Comparison of ENCODE assay signal across 8 cellular contexts in genomic region chr11:45339754-45340519, GRCh38. TPM values are rescaled to one million over a fixed set of nuclear protein-coding genes. Genes with fewer than 3 reads are reported as not detected.
A peak's percentile ranks its signal among the peaks of the same experiment; 100 is the strongest.
DNase-seq lines count a peak whose midpoint lies in the region; ATAC-seq and TF ChIP-seq lines count a peak whose summit lies in the region.

No MANE protein-coding gene starts in this region.

- no peaks in the 10 kb centered on the region for H3K9me2 ChIP-seq in MM.1S (replicated peaks; ENCODE audit: insufficient read depth, low read length)

- no peaks in the 10 kb centered on the region for H3K36me3 ChIP-seq in GM06990 (ENCODE audit: control insufficient read depth, insufficient read depth, low read length)
- no peaks in the 10 kb centered on the region for H3K36me3 ChIP-seq in MM.1S (replicated peaks; ENCODE audit: insufficient read depth, low read length)
- H3K36me3 ChIP-seq in gastroesophageal sphincter, result no peaks in the 10 kb centered on the region
- no peaks in the 10 kb centered on the region for H3K36me3 ChIP-seq in osteoblast (ENCODE audit: insufficient read depth, low read length)
- no peaks in the 10 kb centered on the region for H3K36me3 ChIP-seq in testis (ENCODE audit: low read depth, missing control alignments)

- peak overlapping the region; percentile 79 for H2AFZ ChIP-seq in MM.1S (ENCODE audit: low read length)
- peak overlapping the region; percentile 52 for H2AFZ ChIP-seq in osteoblast (ENCODE audit: low read length)

- TF ChIP-seq CTCF in GM06990 (IDR thresholded peaks at IDR 0.05; ENCODE audit: insufficient read depth, low read length, poor library complexity, severe bottlenecking) (peak; percentile 86), MM.1S (IDR thresholded peaks at IDR 0.05; ENCODE audit: low read length) (peak; percentile 92), gastroesophageal sphincter (IDR thresholded peaks at IDR 0.05) (peak; percentile 81 to 92 (median 88)), osteoblast (IDR thresholded peaks at IDR 0.05; ENCODE audit: extremely low read depth, low read depth, low read length) (peak; percentile 92), testis (IDR thresholded peaks at IDR 0.05) (peak; percentile 87 to 97 (median 90))

- CTCF ChIA-PET in HEK293T (lab: Yijun Ruan, JAX), result interaction anchor here (0.6 to 1.5 kb wide), 11 partner anchors 9 to 1171 kb away, joined by 3 to 7 read pairs (median 4); no protein-coding TSS in a partner anchor

- H3K9ac ChIP-seq in MM.1S (ENCODE audit: low read length), result peak overlapping the region; percentile 17; the same call in 1 of the 2 replicates

- H3K79me2 ChIP-seq in MM.1S (ENCODE audit: low read length), result no peaks in the 10 kb centered on the region
- no peaks in the 10 kb centered on the region for H3K79me2 ChIP-seq in osteoblast (ENCODE audit: insufficient read depth, low read length)

- peak; percentile 76 for DNase-seq in GM06990 (ENCODE audit: extremely low read depth, insufficient read length)
- peak; percentile 94 for DNase-seq in HEK293T (ENCODE audit: extremely low spot score)
- peak; percentile 91 for DNase-seq in MM.1S
- DNase-seq in SK-MEL-5 (ENCODE audit: low read depth, low spot score), result peak; percentile 94
- peak; percentile 81 to 94 (median 84) for DNase-seq in activated naive CD4-positive, alpha-beta T cell (lab: John Stamatoyannopoulos, UW)
- DNase-seq in osteoblast (ENCODE audit: insufficient read length, low spot score, missing footprints), result peak; percentile 95
- DNase-seq in testis, result peak; percentile 98

- 11 to 22% methylated on average over 14 to 26 of the region's 26 CpGs for WGBS in gastroesophageal sphincter (ENCODE audit: low coverage in 1 of 2), 2 donors
- WGBS in testis, 2 donors, result 8 to 9% methylated on average over 26 of the region's 26 CpGs

- H3K4me1 ChIP-seq in MM.1S (ENCODE audit: low read length), result 0 out of 2 replicates have a peak, but pooled peaks cover 3% of the 10 kb centered on the region
- peaks cover 0 to 12% (median 5%) of the 10 kb centered on the region in 3 donors for H3K4me1 ChIP-seq in gastroesophageal sphincter
- H3K4me1 ChIP-seq in osteoblast (ENCODE audit: insufficient read depth, low read length), result peaks cover 6% of the 10 kb centered on the region
- H3K4me1 ChIP-seq in testis, result no peaks in the 10 kb centered on the region

- H4K20me1 ChIP-seq in MM.1S (ENCODE audit: insufficient read depth, low read length) (no peaks in the 10 kb centered on the region), osteoblast (ENCODE audit: insufficient read depth, low read length) (no peaks in the 10 kb centered on the region)

- H3K27me3 ChIP-seq in GM06990 (replicated peaks; ENCODE audit: control insufficient read depth, insufficient read depth, low read length), result no peaks in the 10 kb centered on the region
- H3K27me3 ChIP-seq in MM.1S (replicated peaks; ENCODE audit: insufficient read depth, low read length), result no peaks in the 10 kb centered on the region
- H3K27me3 ChIP-seq in gastroesophageal sphincter, result peaks cover 31% of the 10 kb centered on the region
- H3K27me3 ChIP-seq in osteoblast (ENCODE audit: insufficient read depth, low read length), result peaks cover 41% of the 10 kb centered on the region
- no peaks in the 10 kb centered on the region for H3K27me3 ChIP-seq in testis

- H3K4me3 ChIP-seq in GM06990 (replicated peaks; ENCODE audit: low read depth, low read length) (peak overlapping the region; percentile 47), MM.1S (ENCODE audit: low read length) (peak overlapping the region; percentile 68), gastroesophageal sphincter (peak overlapping the region in 1 of 2 donors; percentile 21), osteoblast (ENCODE audit: insufficient read depth, low read length) (peak overlapping the region; percentile 60), testis (peak overlapping the region; percentile 5 to 16)

- H3K27ac ChIP-seq in MM.1S (ENCODE audit: low read length) (no peak overlapping the region), gastroesophageal sphincter (no peak overlapping the region), osteoblast (ENCODE audit: low read depth, low read length) (no peak overlapping the region), testis (no peak overlapping the region)

- POLR2A ChIA-PET in HEK293T (lab: Yijun Ruan, JAX), result no interaction called here

- no peaks in the 10 kb centered on the region for H3F3A ChIP-seq in MM.1S (ENCODE audit: insufficient read depth, low read length)

- no peaks in the 10 kb centered on the region for H3K9me3 ChIP-seq in MM.1S (replicated peaks; ENCODE audit: insufficient read depth, low read length)
- no peaks in the 10 kb centered on the region for H3K9me3 ChIP-seq in gastroesophageal sphincter
- no peaks in the 10 kb centered on the region for H3K9me3 ChIP-seq in osteoblast (ENCODE audit: low read depth, low read length)
- H3K9me3 ChIP-seq in testis, result no peaks in the 10 kb centered on the region

- peak overlapping the region; percentile 82 for H3K4me2 ChIP-seq in MM.1S (ENCODE audit: low read depth, low read length)
- H3K4me2 ChIP-seq in osteoblast (ENCODE audit: insufficient read depth, low read length), result peak overlapping the region; percentile 80

- intact Hi-C loops in testis (cut with DNase I; ENCODE audit: low total_unique reads), result no loop called here

- in situ Hi-C loops in SK-MEL-5 (cut with HindIII; ENCODE audit: low pct_unique_long_range_greater_than_20kb, low sequenced_read_pairs), result loop anchor here (25.0 kb wide), 1 partner anchor 228 kb away; no protein-coding TSS in a partner anchor

- TF ChIP-seq EP300 in gastroesophageal sphincter (IDR thresholded peaks at IDR 0.05), result no peak

- TF ChIP-seq POLR2A in gastroesophageal sphincter (IDR thresholded peaks at IDR 0.05), result no peak
- no peak for TF ChIP-seq POLR2A in testis (IDR thresholded peaks at IDR 0.05)

- ATAC-seq in gastroesophageal sphincter, result peak; percentile 91

TF ChIP-seq in HEK293T, 16 proteins besides CTCF, POLR2A, EP300 and RAD21:
- TF ChIP-seq SP1 (IDR thresholded peaks at IDR 0.05) (no peak), ARNT (IDR thresholded peaks at IDR 0.05) (no peak), FOXA1 (IDR thresholded peaks at IDR 0.05) (no peak), BHLHE40 (IDR thresholded peaks at IDR 0.05; ENCODE audit: borderline replicate concordance) (no peak), LEF1 (IDR thresholded peaks at IDR 0.05; ENCODE audit: borderline replicate concordance) (no peak), PKNOX1 (IDR thresholded peaks at IDR 0.05) (peak; percentile 34; the same call in 1 of the 2 replicates), L3MBTL2 (conservative IDR thresholded peaks at IDR 0.05) (peak; percentile 59; the same call in 1 of the 2 replicates), NFRKB (IDR thresholded peaks at IDR 0.05) (no peak), ELF4 (IDR thresholded peaks at IDR 0.05) (0 out of 2 replicates have a peak, but pooled peaks have one; percentile 14), FOXM1 (IDR thresholded peaks at IDR 0.05; ENCODE audit: borderline replicate concordance) (no peak), FOXK2 (IDR thresholded peaks at IDR 0.05) (no peak)
TF ChIP-seq in HEK293T: peak in this region for 3.

RNA-seq across cellular contexts. Expression of gene SYT13, which starts 53.8 kb away (rescaled TPM):
- total RNA-seq in SK-MEL-5 (2014; rRNA removed; shearing (Covaris generic)), result 1.3 and 1.7 TPM in 2 replicates
- 2.2 and 3.5 TPM in 2 replicates for polyA plus RNA-seq in SK-MEL-5 (2015; cell fraction: cytosol; rRNA removed)
- 0.83 and 0.89 TPM in 2 replicates for polyA plus RNA-seq in SK-MEL-5 (2015; cell fraction: nucleus; rRNA removed)
- 1 to 10 TPM in 1 of 4 donors, under 1 TPM in 2, not detected in 1; 0.19 to 1.3 (median 0.67) TPM for total RNA-seq in gastroesophageal sphincter
- under 0.01 TPM in 2 replicates for total RNA-seq in osteoblast
- total RNA-seq in testis, result 1 to 10 TPM in 1 of 2 donors, under 1 TPM in 1; 0.68 to 1.4 TPM
- 3.3 TPM for polyA plus RNA-seq in testis (ENCODE audit: insufficient read depth, low read depth, low replicate concordance)
